ENCODE assay signal across 1 cellular context in the genomic region with DNA sequence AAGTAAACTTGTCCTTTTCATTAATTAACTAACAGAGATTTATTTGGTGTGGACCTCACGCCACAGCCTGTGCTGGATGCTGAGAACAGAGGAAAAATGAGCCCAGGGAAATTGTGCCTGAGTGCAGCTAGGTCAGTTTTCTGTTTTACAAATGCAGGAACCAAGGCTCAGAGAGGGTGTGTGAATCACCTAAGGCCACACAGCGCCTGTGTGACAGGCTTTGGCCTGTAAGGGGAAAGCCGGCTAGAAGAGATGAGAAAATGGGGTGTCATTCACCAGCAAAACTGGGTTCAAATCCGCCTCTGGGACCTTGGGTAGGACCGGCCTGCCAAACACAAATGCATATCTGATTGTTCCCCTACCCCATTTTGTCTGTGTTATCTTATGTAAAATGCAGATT.
TF ChIP-seq lines count a peak whose summit lies in the region.

No MANE protein-coding gene starts in this region.

TF ChIP-seq in K562, 482 proteins besides CTCF, POLR2A, EP300 and RAD21 (continued from another document):
- TF ChIP-seq, protein P1, sequence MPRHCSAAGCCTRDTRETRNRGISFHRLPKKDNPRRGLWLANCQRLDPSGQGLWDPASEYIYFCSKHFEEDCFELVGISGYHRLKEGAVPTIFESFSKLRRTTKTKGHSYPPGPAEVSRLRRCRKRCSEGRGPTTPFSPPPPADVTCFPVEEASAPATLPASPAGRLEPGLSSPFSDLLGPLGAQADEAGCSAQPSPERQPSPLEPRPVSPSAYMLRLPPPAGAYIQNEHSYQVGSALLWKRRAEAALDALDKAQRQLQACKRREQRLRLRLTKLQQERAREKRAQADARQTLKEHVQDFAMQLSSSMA (CRISPR knock-in tag; IDR thresholded peaks at IDR 0.05), result no peak
- TF ChIP-seq RBM25 (IDR thresholded peaks at IDR 0.05; ENCODE audit: low read depth, low read length, severe bottlenecking) (peak; percentile 94), MCM2 (IDR thresholded peaks at IDR 0.05; ENCODE audit: low read depth) (no peak), ZNF311 (CRISPR knock-in tag; IDR thresholded peaks at IDR 0.05) (no peak), BCOR (IDR thresholded peaks at IDR 0.05) (peak; percentile 92), ZNF354B (CRISPR knock-in tag; IDR thresholded peaks at IDR 0.05) (no peak), ZFP36 (IDR thresholded peaks at IDR 0.05; ENCODE audit: low read depth, low read length, partially characterized antibody) (peak; percentile 92), CEBPG (CRISPR knock-in tag; IDR thresholded peaks at IDR 0.05) (no peak), CEBPG (tag; conservative IDR thresholded peaks at IDR 0.05 in 1 of 2, IDR thresholded peaks at IDR 0.05 in 1 of 2) (no peak), PURB (CRISPR knock-in tag; IDR thresholded peaks at IDR 0.05; ENCODE audit: low read depth) (no peak), FIP1L1 (IDR thresholded peaks at IDR 0.05; ENCODE audit: low read depth, low read length, poor library complexity, severe bottlenecking) (no peak), ZFP91 (CRISPR knock-in tag; IDR thresholded peaks at IDR 0.05) (no peak), BCL6 (CRISPR knock-in tag; IDR thresholded peaks at IDR 0.05) (no peak), ILF3 (IDR thresholded peaks at IDR 0.05; ENCODE audit: borderline replicate concordance) (no peak)
- TF ChIP-seq, protein P2, sequence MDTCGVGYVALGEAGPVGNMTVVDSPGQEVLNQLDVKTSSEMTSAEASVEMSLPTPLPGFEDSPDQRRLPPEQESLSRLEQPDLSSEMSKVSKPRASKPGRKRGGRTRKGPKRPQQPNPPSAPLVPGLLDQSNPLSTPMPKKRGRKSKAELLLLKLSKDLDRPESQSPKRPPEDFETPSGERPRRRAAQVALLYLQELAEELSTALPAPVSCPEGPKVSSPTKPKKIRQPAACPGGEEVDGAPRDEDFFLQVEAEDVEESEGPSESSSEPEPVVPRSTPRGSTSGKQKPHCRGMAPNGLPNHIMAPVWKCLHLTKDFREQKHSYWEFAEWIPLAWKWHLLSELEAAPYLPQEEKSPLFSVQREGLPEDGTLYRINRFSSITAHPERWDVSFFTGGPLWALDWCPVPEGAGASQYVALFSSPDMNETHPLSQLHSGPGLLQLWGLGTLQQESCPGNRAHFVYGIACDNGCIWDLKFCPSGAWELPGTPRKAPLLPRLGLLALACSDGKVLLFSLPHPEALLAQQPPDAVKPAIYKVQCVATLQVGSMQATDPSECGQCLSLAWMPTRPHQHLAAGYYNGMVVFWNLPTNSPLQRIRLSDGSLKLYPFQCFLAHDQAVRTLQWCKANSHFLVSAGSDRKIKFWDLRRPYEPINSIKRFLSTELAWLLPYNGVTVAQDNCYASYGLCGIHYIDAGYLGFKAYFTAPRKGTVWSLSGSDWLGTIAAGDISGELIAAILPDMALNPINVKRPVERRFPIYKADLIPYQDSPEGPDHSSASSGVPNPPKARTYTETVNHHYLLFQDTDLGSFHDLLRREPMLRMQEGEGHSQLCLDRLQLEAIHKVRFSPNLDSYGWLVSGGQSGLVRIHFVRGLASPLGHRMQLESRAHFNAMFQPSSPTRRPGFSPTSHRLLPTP (IDR thresholded peaks at IDR 0.05; ENCODE audit: borderline replicate concordance, extremely low read depth, insufficient read length), result no peak
- TF ChIP-seq, protein P3, sequence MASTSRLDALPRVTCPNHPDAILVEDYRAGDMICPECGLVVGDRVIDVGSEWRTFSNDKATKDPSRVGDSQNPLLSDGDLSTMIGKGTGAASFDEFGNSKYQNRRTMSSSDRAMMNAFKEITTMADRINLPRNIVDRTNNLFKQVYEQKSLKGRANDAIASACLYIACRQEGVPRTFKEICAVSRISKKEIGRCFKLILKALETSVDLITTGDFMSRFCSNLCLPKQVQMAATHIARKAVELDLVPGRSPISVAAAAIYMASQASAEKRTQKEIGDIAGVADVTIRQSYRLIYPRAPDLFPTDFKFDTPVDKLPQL (IDR thresholded peaks at IDR 0.05; ENCODE audit: extremely low read depth, insufficient read length), result no peak
